22 cellular contexts compared by ENCODE assay signal in the genomic region with DNA sequence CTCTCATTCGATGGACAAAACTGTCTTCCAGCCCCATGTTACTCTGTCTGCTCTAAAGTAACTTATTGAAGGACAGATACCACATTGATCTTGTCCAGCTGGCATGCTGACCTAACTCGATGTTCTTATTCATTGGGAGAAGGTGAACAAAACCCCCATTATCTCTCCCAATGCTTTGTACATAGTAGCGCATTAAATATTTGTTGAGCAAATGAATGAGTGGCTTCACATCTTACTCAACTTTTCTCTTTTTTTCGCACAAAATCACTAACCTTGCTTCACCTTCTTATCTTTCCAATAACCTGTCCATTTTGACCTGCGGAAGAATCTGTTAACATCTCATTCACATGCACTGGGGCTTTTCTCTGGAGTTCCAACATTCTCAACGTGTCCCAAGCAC. TPM values are rescaled to one million over a fixed set of nuclear protein-coding genes. Genes with fewer than 3 reads are reported as not detected.
"Had no signal": no experiment of that assay in that cellular context is flagged by ENCODE, and none has a peak within 500 bp of the region (broad histone marks: within the 10 kb centered on the region; RNA-seq: fewer than 3 reads in every experiment).

No MANE protein-coding gene starts in this region.

- H3K27ac Mint-ChIP-seq: stimulated activated naive B cell treated with anti-CD40 and anti-IgM and Interleukin-4, amounts not matched to agents 10 μg/mL and 1 μg/mL and 100 μg/mL, for 72 hours; type B pancreatic cell had no signal

- H3K36me3 ChIP-seq: left ventricle myocardium inferior, ovary, prostate gland, tibial nerve, uterus had no signal

- H3K4me1 Mint-ChIP-seq: stimulated activated naive B cell treated with anti-CD40 and anti-IgM and Interleukin-4, amounts not matched to agents 10 μg/mL and 1 μg/mL and 100 μg/mL, for 72 hours had no signal

- H3K4me3 ChIP-seq: left ventricle myocardium inferior, lung, mucosa of descending colon, ovary, prostate gland, skin epidermis, tibial nerve, uterus had no signal

- H3K27ac ChIP-seq: left ventricle myocardium inferior, ovary, prostate gland, skin epidermis, tibial nerve, uterus had no signal

- H3K36me3 Mint-ChIP-seq: naive thymus-derived CD4-positive, alpha-beta T cell; natural killer cell treated with Interleukin-12 subunit alpha and Interleukin-12 subunit beta and Interleukin-15 and Interleukin-18, amount 100 ng/mL, for 72 hours; stimulated activated naive B cell treated with anti-CD40 and anti-IgM and Interleukin-4, amounts not matched to agents 10 μg/mL and 1 μg/mL and 100 μg/mL, for 72 hours; type B pancreatic cell had no signal

- DNase-seq: left ventricle myocardium inferior; midbrain; mucosa of descending colon; naive thymus-derived CD4-positive, alpha-beta T cell; ovary; retina; right cardiac atrium; stimulated activated CD4-positive, alpha-beta T cell treated with anti-CD3 and anti-CD28 coated beads, Interleukin-12 subunit alpha, Interleukin-12 subunit beta, amount 100 ng/mL, for 4 hours; stimulated activated CD4-positive, alpha-beta T cell treated with anti-CD3 and anti-CD28 coated beads, Interleukin-15, amount 100 ng/mL, for 24 hours; stimulated activated CD4-positive, alpha-beta T cell treated with anti-CD3 and anti-CD28 coated beads, Interleukin-2, amount 100 ng/mL, for 24 hours; stimulated activated CD4-positive, alpha-beta T cell treated with anti-CD3 and anti-CD28 coated beads, Interleukin-4, amount 100 ng/mL, for 1 hour; stimulated activated naive B cell treated with anti-CD40 and anti-IgM and Interleukin-4, amounts not matched to agents 10 μg/mL and 1 μg/mL and 100 μg/mL, for 72 hours; stimulated activated naive CD8-positive, alpha-beta T cell treated with anti-CD3 and anti-CD28 coated beads, Interleukin-15, Interleukin-2, amounts not matched to agents 100 U/mL and 50 U/mL, for 24 hours; substantia nigra; uterus had no signal

- H3K9me3 ChIP-seq: left ventricle myocardium inferior, mucosa of descending colon, ovary, prostate gland, tibial nerve, uterus had no signal

- H3K27me3 ChIP-seq: ovary, uterus had no signal

- H3K4me3 Mint-ChIP-seq: natural killer cell treated with Interleukin-12 subunit alpha and Interleukin-12 subunit beta and Interleukin-15 and Interleukin-18, amount 100 ng/mL, for 72 hours; stimulated activated naive B cell treated with anti-CD40 and anti-IgM and Interleukin-4, amounts not matched to agents 10 μg/mL and 1 μg/mL and 100 μg/mL, for 72 hours; type B pancreatic cell had no signal

- H3K9me3 Mint-ChIP-seq: naive thymus-derived CD4-positive, alpha-beta T cell; natural killer cell treated with Interleukin-12 subunit alpha and Interleukin-12 subunit beta and Interleukin-15 and Interleukin-18, amount 100 ng/mL, for 72 hours; stimulated activated naive B cell treated with anti-CD40 and anti-IgM and Interleukin-4, amounts not matched to agents 10 μg/mL and 1 μg/mL and 100 μg/mL, for 72 hours had no signal

- ATAC-seq: mucosa of descending colon; right cardiac atrium; sciatic nerve; stimulated activated naive B cell treated with anti-CD40 and anti-IgM and Interleukin-4, amounts not matched to agents 10 μg/mL and 1 μg/mL and 100 μg/mL, for 72 hours had no signal

- H3K4me1 ChIP-seq: left ventricle myocardium inferior, prostate gland, tibial nerve, uterus had no signal

RNA-seq across cellular contexts. Expression of gene MAB21L3, which starts 18.3 kb away (rescaled TPM):
- total RNA-seq: left ventricle myocardium inferior; natural killer cell treated with Interleukin-12 subunit alpha and Interleukin-12 subunit beta and Interleukin-15 and Interleukin-18, amount 100 ng/mL, for 72 hours; ovary; sciatic nerve; uterus had no signal
